In the genomic region with DNA sequence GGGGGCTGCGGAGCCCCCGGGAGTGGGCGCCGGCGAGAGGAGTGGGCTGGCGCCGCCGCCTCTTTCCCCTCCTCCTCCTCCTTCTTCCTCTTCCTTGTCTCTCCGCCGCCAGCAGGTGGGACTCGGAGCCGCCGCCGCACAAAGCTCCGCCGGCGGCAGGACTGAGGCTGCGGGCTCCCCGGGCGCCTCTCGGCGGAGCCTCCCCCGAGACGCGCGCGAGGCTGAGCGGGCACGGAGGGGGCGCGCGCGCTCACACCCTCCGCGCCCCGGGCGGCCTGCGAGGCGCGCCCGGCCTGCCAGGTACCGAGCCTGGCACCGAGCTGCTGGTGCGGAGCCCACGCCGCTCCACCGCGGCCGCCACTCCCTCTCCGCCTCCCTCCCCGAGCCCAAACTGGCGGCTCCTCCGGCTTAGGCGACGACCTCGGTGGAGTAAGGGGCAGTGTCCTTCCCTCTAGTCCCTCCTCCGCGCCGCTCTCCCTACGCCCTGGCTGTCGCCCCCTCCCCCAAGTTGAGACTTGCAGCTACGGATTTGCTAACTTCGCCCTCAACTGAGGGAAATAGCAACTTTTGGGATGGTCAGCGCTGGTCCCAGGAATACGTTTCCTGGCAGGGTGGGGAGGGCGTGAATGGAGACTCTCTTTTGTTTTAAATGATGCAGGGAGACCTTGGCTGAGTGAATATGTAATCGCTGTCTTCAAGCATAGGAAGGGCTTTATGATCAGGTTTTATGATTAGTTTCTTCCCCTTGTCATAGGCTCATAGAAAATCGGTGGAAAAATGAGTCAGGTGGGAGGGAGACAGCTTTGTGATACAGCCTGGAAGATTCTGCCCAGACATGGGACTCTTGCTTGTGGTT, we compare ENCODE assay signal across 8 cellular contexts.
DNase-seq lines count a peak whose midpoint lies in the region; ATAC-seq and FAIRE-seq lines count a peak whose summit lies in the region.

No MANE protein-coding gene starts in this region.

- H3K4me1 Mint-ChIP-seq in activated naive CD8-positive, alpha-beta T cell treated with anti-CD3 and anti-CD28 coated beads, Interleukin-2, amount 50 U/mL, for 24 hours, result peaks cover 26% of the 10 kb centered on the region

- peak overlapping the region; percentile 87 for H3K27ac Mint-ChIP-seq in activated naive CD8-positive, alpha-beta T cell treated with anti-CD3 and anti-CD28 coated beads, Interleukin-2, amount 50 U/mL, for 24 hours

- WGBS in iPS DF 6.9 (ENCODE audit: insufficient coverage, insufficient read length), result no CpG with 5 or more reads among the region's 68 CpGs

- FAIRE-seq in RCC 7860 (lab: Jason Lieb, UNC), result no peak

- no peaks in the 10 kb centered on the region for H3K36me3 Mint-ChIP-seq in activated naive CD8-positive, alpha-beta T cell treated with anti-CD3 and anti-CD28 coated beads, Interleukin-2, amount 50 U/mL, for 24 hours (ENCODE audit: low read depth)

- DNase-seq in Ammon's horn (ENCODE audit: low spot score) (peak; percentile 12), RKO (ENCODE audit: low spot score) (peak; percentile 39), iPS DF 6.9 (ENCODE audit: low read depth, low spot score) (no peak), RCC 7860 (ENCODE audit: low spot score) (no peak)
- peak; percentile 38 for DNase-seq in activated naive CD8-positive, alpha-beta T cell treated with anti-CD3 and anti-CD28 coated beads, Interleukin-2, amount 50 U/mL, for 24 hours

- no peaks in the 10 kb centered on the region for H3K9me3 ChIP-seq in iPS DF 6.9 (ENCODE audit: control insufficient read depth, insufficient read depth, low read length)
- no peaks in the 10 kb centered on the region for H3K9me3 ChIP-seq in skeletal muscle satellite cell (replicated peaks; ENCODE audit: low read length)

- H3K27me3 ChIP-seq in iPS DF 6.9 (ENCODE audit: control insufficient read depth, insufficient read depth, low read length), result no peaks in the 10 kb centered on the region; the same call in 1 of the 2 replicates
- H3K27me3 ChIP-seq in skeletal muscle satellite cell (ENCODE audit: control insufficient read depth, insufficient read depth, low read length), result peaks cover 65% of the 10 kb centered on the region

- no peak overlapping the region for H3K9ac ChIP-seq in skeletal muscle satellite cell (ENCODE audit: low read depth, low read length)

- H3K4me1 ChIP-seq in iPS DF 6.9 (ENCODE audit: control insufficient read depth, insufficient read depth, low read length) (peaks cover 2% of the 10 kb centered on the region; the same call in 1 of the 2 replicates), skeletal muscle satellite cell (ENCODE audit: control insufficient read depth, insufficient read depth, low read length) (peaks cover 3% of the 10 kb centered on the region)

- H3K4me3 ChIP-seq in iPS DF 6.9 (ENCODE audit: low read length), result peak overlapping the region; percentile 83; the same call in 1 of the 2 replicates
- H3K4me3 ChIP-seq in skeletal muscle satellite cell (ENCODE audit: low read length), result peak overlapping the region; percentile 71

- H3K4me2 ChIP-seq in skeletal muscle satellite cell (ENCODE audit: low read length), result peak overlapping the region; percentile 88

- H3K9me3 Mint-ChIP-seq in activated naive CD8-positive, alpha-beta T cell treated with anti-CD3 and anti-CD28 coated beads, Interleukin-2, amount 50 U/mL, for 24 hours, result no peaks in the 10 kb centered on the region

- peak overlapping the region; percentile 80 for H3K4me3 Mint-ChIP-seq in activated naive CD8-positive, alpha-beta T cell treated with anti-CD3 and anti-CD28 coated beads, Interleukin-2, amount 50 U/mL, for 24 hours

- H3K27ac ChIP-seq in iPS DF 6.9 (ENCODE audit: low read length), result no peak overlapping the region

- no peaks in the 10 kb centered on the region for H3K36me3 ChIP-seq in iPS DF 6.9 (ENCODE audit: control insufficient read depth, insufficient read depth, low read length)
- no peaks in the 10 kb centered on the region for H3K36me3 ChIP-seq in skeletal muscle satellite cell (ENCODE audit: insufficient read depth, low read length)

- peak; percentile 62 for ATAC-seq in GM19023 (IDR thresholded peaks at IDR 0.05; ENCODE audit: unreplicated experiment)
- peak; percentile 61 for ATAC-seq in HG03342 (IDR thresholded peaks at IDR 0.05; ENCODE audit: unreplicated experiment)
- ATAC-seq in activated naive CD8-positive, alpha-beta T cell treated with anti-CD3 and anti-CD28 coated beads, Interleukin-2, amount 50 U/mL, for 24 hours, result peak; percentile 64

- H3K27me3 Mint-ChIP-seq in activated naive CD8-positive, alpha-beta T cell treated with anti-CD3 and anti-CD28 coated beads, Interleukin-2, amount 50 U/mL, for 24 hours, result peaks cover 33% of the 10 kb centered on the region

Comparison
In these comparisons a context has a peak if more than half of its experiments do, and no peak if none do; other contexts are left out.
1. DNase-seq: peak in Ammon's horn (single experiment), RKO (single experiment) and activated naive CD8-positive, alpha-beta T cell treated with anti-CD3 and anti-CD28 coated beads, Interleukin-2, amount 50 U/mL, for 24 hours (single experiment); none in iPS DF 6.9 (single experiment) and RCC 7860 (single experiment).
2. Peak in every context shown above with its lines, with median percentiles within 50 percentile points of each other: ATAC-seq.